ENCODE assay signal across 24 cellular contexts in the genomic region with DNA sequence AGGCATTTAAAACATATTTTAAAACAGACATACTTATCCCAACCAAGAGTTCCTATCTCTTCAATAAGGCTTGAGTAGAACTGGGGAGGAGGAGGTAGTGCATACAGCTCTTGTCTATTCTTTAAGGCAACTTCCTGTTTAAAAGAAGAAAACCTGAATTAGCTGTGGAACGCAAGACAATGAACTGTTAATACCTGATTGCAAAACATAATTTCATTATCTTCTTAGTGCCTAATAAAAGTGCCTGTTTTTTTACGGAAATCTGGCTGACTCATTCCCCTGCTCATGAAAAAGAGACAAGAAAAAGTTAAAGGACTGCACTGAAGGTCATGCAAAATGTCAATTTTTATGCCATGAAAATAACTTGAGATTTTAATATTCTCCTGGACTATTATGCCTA.
"Had no signal": no experiment of that assay in that cellular context is flagged by ENCODE, and none has a peak within 500 bp of the region (broad histone marks: within the 10 kb centered on the region; RNA-seq: fewer than 3 reads in every experiment).

No MANE protein-coding gene starts in this region.

- H3K36me3 ChIP-seq: right lobe of liver had no signal

- DNase-seq: activated CD4-positive, alpha-beta memory T cell treated with anti-CD3 and anti-CD28 coated beads, Interleukin-2, amount 10 ng/mL, durations not matched to agents 7 days and 5 days; activated CD4-positive, alpha-beta T cell treated with anti-CD3 and anti-CD28 coated beads, Interleukin-2, amount 10 ng/mL, durations not matched to agents 24 days and 14 days; activated gamma-delta T cell; activated naive CD4-positive, alpha-beta T cell treated with anti-CD3 and anti-CD28 coated beads, Interleukin-2, amount 50 U/mL, for 16 hours; erythroblast; foreskin melanocyte; lower lobe of right lung; naive B cell; occipital lobe; right lobe of liver; small intestine; stimulated activated CD4-positive, alpha-beta T cell treated with anti-CD3 and anti-CD28 coated beads, Interleukin-15, amount 100 ng/mL, for 24 hours; stomach; T-helper 1 cell; transverse colon had no signal

- H3K27me3 Mint-ChIP-seq: activated CD4-positive, alpha-beta memory T cell treated with anti-CD3 and anti-CD28 coated beads, Interleukin-2, amount 10 ng/mL, durations not matched to agents 7 days and 5 days; activated CD4-positive, alpha-beta T cell treated with anti-CD3 and anti-CD28 coated beads, Interleukin-2, amount 10 ng/mL, durations not matched to agents 24 days and 14 days; central memory CD8-positive, alpha-beta T cell; naive B cell; stimulated activated memory B cell treated with anti-CD40 and anti-IgM and Interleukin-4, amounts not matched to agents 10 μg/mL and 1 μg/mL and 100 μg/mL, for 72 hours had no signal

- H3K9me3 Mint-ChIP-seq: activated CD4-positive, alpha-beta memory T cell treated with anti-CD3 and anti-CD28 coated beads, Interleukin-2, amount 10 ng/mL, durations not matched to agents 7 days and 5 days; activated CD4-positive, alpha-beta T cell treated with anti-CD3 and anti-CD28 coated beads, Interleukin-2, amount 10 ng/mL, durations not matched to agents 24 days and 14 days; activated T-helper 1 cell treated with anti-CD3 and anti-CD28 coated beads, Interleukin-12 subunit alpha, Interleukin-12 subunit beta, Interleukin-2, Interleukin-4 antibody, amounts not matched to agents 30 ng/mL and 10 ng/mL and 1 ng/mL, durations not matched to agents 14 hours and 24 hours and 36 hours; central memory CD8-positive, alpha-beta T cell; naive B cell; neural crest cell; stimulated activated memory B cell treated with anti-CD40 and anti-IgM and Interleukin-4, amounts not matched to agents 10 μg/mL and 1 μg/mL and 100 μg/mL, for 72 hours had no signal

- H3K9me3 ChIP-seq: lower lobe of right lung, right lobe of liver, stomach, suprapubic skin, transverse colon had no signal

- ATAC-seq: activated CD4-positive, CD25-positive, alpha-beta regulatory T cell treated with anti-CD3 and anti-CD28 coated beads, Interleukin-2, amount 50 U/mL, for 24 hours; left lobe of liver; lower lobe of right lung; right lobe of liver; stimulated activated memory B cell treated with anti-CD40 and anti-IgM and Interleukin-4, amounts not matched to agents 10 μg/mL and 1 μg/mL and 100 μg/mL, for 72 hours had no signal

- H3K4me1 ChIP-seq: lower lobe of right lung, right lobe of liver, stomach, suprapubic skin, transverse colon had no signal

- H3K27ac ChIP-seq: coronary artery, lower lobe of right lung, right lobe of liver, stomach, suprapubic skin, transverse colon had no signal

- H3K27me3 ChIP-seq: right lobe of liver, stomach, suprapubic skin, transverse colon had no signal

- H3K4me3 Mint-ChIP-seq: activated CD4-positive, alpha-beta memory T cell treated with anti-CD3 and anti-CD28 coated beads, Interleukin-2, amount 10 ng/mL, durations not matched to agents 7 days and 5 days; activated CD4-positive, alpha-beta T cell treated with anti-CD3 and anti-CD28 coated beads, Interleukin-2, amount 10 ng/mL, durations not matched to agents 24 days and 14 days; activated T-helper 1 cell treated with anti-CD3 and anti-CD28 coated beads, Interleukin-12 subunit alpha, Interleukin-12 subunit beta, Interleukin-2, Interleukin-4 antibody, amounts not matched to agents 30 ng/mL and 10 ng/mL and 1 ng/mL, durations not matched to agents 14 hours and 24 hours and 36 hours; central memory CD8-positive, alpha-beta T cell; naive B cell; neural crest cell; stimulated activated memory B cell treated with anti-CD40 and anti-IgM and Interleukin-4, amounts not matched to agents 10 μg/mL and 1 μg/mL and 100 μg/mL, for 72 hours had no signal

- FAIRE-seq: urothelium cell line had no signal

- H3K4me1 Mint-ChIP-seq: central memory CD8-positive, alpha-beta T cell; naive B cell; neural crest cell had no signal

- H3K27ac Mint-ChIP-seq: activated CD4-positive, alpha-beta memory T cell treated with anti-CD3 and anti-CD28 coated beads, Interleukin-2, amount 10 ng/mL, durations not matched to agents 7 days and 5 days; activated CD4-positive, alpha-beta T cell treated with anti-CD3 and anti-CD28 coated beads, Interleukin-2, amount 10 ng/mL, durations not matched to agents 24 days and 14 days; activated T-helper 1 cell treated with anti-CD3 and anti-CD28 coated beads, Interleukin-12 subunit alpha, Interleukin-12 subunit beta, Interleukin-2, Interleukin-4 antibody, amounts not matched to agents 30 ng/mL and 10 ng/mL and 1 ng/mL, durations not matched to agents 14 hours and 24 hours and 36 hours; stimulated activated memory B cell treated with anti-CD40 and anti-IgM and Interleukin-4, amounts not matched to agents 10 μg/mL and 1 μg/mL and 100 μg/mL, for 72 hours had no signal

- H3K4me3 ChIP-seq: coronary artery, lower lobe of right lung, right lobe of liver, stomach, suprapubic skin, transverse colon had no signal
